11 cellular contexts compared by ENCODE assay signal in the genomic region with DNA sequence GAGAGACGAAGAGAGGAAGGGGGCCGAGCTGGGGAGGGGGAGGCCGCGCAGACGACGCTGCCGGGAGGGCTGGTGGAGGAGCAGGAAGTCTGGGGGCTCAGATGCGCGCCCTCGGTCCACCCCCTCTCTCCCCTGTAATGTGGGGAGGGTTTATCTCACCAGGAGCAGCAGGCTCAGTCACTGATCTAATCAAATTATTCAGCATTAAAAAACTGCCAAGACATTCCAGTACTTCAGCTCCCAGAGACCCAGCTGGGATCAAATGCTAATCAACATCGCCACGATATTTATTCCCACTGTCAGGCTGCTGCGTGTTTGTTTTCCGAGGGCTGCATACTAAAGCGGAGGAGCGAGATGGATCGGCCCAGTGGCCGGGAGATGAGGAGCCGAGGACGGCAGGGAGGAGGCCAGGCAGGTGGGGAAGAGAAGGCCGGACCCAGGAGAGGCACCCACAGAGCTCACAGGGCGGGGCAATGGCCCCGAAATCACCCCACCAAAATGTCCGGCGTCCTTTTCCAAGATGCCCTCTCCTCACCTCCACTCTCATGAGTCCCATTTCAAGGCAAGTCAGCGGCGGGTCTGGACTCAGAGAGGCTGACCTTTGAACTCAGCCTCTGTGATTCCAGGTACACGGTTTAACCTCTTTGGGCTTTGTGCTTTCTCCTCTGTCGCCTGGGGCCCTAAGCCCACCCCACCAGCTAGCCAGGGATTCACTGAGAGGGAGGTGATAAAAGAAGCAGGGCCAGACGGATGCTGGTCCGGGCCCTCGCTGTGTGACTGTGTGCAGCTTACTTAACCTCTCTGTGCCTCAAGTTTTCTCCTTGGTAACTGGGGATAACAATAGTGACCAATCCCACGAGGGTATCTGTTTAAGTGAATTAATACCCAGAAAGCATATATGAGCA.
DNase-seq lines count a peak whose midpoint lies in the region; ATAC-seq and TF ChIP-seq lines count a peak whose summit lies in the region.
"Had no signal": no experiment of that assay in that cellular context is flagged by ENCODE, and none has a peak within 500 bp of the region (broad histone marks: within the 10 kb centered on the region; RNA-seq: fewer than 3 reads in every experiment).

No MANE protein-coding gene starts in this region.

- H3K4me3 Mint-ChIP-seq in osteocyte (ENCODE audit: unreplicated experiment): peak overlapping the region; percentile 56
- H3K4me3 Mint-ChIP-seq: T-helper 1 cell treated with Interleukin-12 subunit alpha and Interleukin-12 subunit beta and Interleukin-4 antibody, amounts not matched to agents 30 μg/mL and 1 μg/mL, for 36 hours had no signal

- no peak for TF ChIP-seq EP300 in gastroesophageal sphincter (IDR thresholded peaks at IDR 0.05)

- TF ChIP-seq POLR2A in gastroesophageal sphincter (IDR thresholded peaks at IDR 0.05): no peak

- H3K27me3 ChIP-seq in SJCRH30 (0 out of 2 replicates have a peak, but pooled peaks cover 4% of the 10 kb centered on the region), gastroesophageal sphincter (peaks cover 66% of the 10 kb centered on the region)

- H3K36me3 Mint-ChIP-seq in osteocyte (ENCODE audit: unreplicated experiment): no peaks in the 10 kb centered on the region

- H3K27me3 Mint-ChIP-seq in osteocyte (ENCODE audit: unreplicated experiment): no peaks in the 10 kb centered on the region

- H3K4me3 ChIP-seq in SJCRH30 (peak overlapping the region; percentile 4; the same call in 1 of the 2 replicates), gastroesophageal sphincter (peak overlapping the region in 1 of 2 donors; percentile 26)
- H3K4me3 ChIP-seq: spleen had no signal

- H3K9me3 Mint-ChIP-seq in osteocyte (ENCODE audit: unreplicated experiment): no peaks in the 10 kb centered on the region
- H3K9me3 Mint-ChIP-seq: T-helper 1 cell treated with Interleukin-12 subunit alpha and Interleukin-12 subunit beta and Interleukin-4 antibody, amounts not matched to agents 30 μg/mL and 1 μg/mL, for 36 hours had no signal

- DNase-seq in CMK (ENCODE audit: low read depth): peak; percentile 86
- no peak for DNase-seq in SJCRH30
- DNase-seq in osteocyte (ENCODE audit: extremely low spot score, unreplicated experiment): no peak
- DNase-seq in NCI-H748 treated with DMSO at 0.1 percent for 48 hours (lab: John Stamatoyannopoulos, UW): no peak
- DNase-seq in DMS153 (lab: John Stamatoyannopoulos, UW): no peak
- no peak for DNase-seq in SIG-M5 treated with dmso at 0.1 percent for 504 hours (lab: John Stamatoyannopoulos, UW; ENCODE audit: unreplicated experiment)
- no peak for DNase-seq in ecto neural progenitor cell (ENCODE audit: low spot score)
- DNase-seq: aorta, spleen had no signal

- WGBS in gastroesophageal sphincter (ENCODE audit: low coverage in 1 of 2), 2 donors: 34 to 37% methylated on average over 17 to 18 of the region's 33 CpGs

- peaks cover 42% of the 10 kb centered on the region for H3K4me1 Mint-ChIP-seq in osteocyte (ENCODE audit: unreplicated experiment)

- H3K36me3 ChIP-seq in SJCRH30 (no peaks in the 10 kb centered on the region), gastroesophageal sphincter (no peaks in the 10 kb centered on the region)
- H3K36me3 ChIP-seq: spleen had no signal

- TF ChIP-seq CTCF in gastroesophageal sphincter (IDR thresholded peaks at IDR 0.05) (no peak), osteocyte (IDR thresholded peaks at IDR 0.05) (no peak)

- H3K9me3 ChIP-seq in SJCRH30 (replicated peaks) (no peaks in the 10 kb centered on the region), gastroesophageal sphincter (no peaks in the 10 kb centered on the region)
- H3K9me3 ChIP-seq: spleen had no signal

- ATAC-seq in gastroesophageal sphincter: peak; percentile 27

- H3K27ac ChIP-seq in SJCRH30 (no peak overlapping the region), gastroesophageal sphincter (peak overlapping the region in 1 of 4 donors; percentile 40)
- H3K27ac ChIP-seq: spleen had no signal

- peak overlapping the region; percentile 63 for H3K27ac Mint-ChIP-seq in osteocyte (ENCODE audit: unreplicated experiment)
- H3K27ac Mint-ChIP-seq: T-helper 1 cell treated with Interleukin-12 subunit alpha and Interleukin-12 subunit beta and Interleukin-4 antibody, amounts not matched to agents 30 μg/mL and 1 μg/mL, for 36 hours had no signal

- H3K4me1 ChIP-seq in SJCRH30: peaks cover 2% of the 10 kb centered on the region; the same call in 1 of the 2 replicates
- no peaks in the 10 kb centered on the region for H3K4me1 ChIP-seq in gastroesophageal sphincter
